26 cellular contexts compared by ENCODE assay signal in genomic region chrX:18906286-18906685, GRCh38.
"Had no signal": no experiment of that assay in that cellular context is flagged by ENCODE, and none has a peak within 500 bp of the region (broad histone marks: within the 10 kb centered on the region; RNA-seq: fewer than 3 reads in every experiment).

No MANE protein-coding gene starts in this region.

- H3K4me3 ChIP-seq: stomach, suprapubic skin, testis, thoracic aorta, thyroid gland, tibial artery, tibial nerve, transverse colon, upper lobe of left lung, upper lobe of right lung, uterus, vagina had no signal

- H3K4me1 ChIP-seq: stomach, suprapubic skin, testis, thyroid gland, tibial artery, tibial nerve, transverse colon, upper lobe of left lung, upper lobe of right lung, uterus, vagina had no signal

- H3K27me3 ChIP-seq: stomach, suprapubic skin, testis, thyroid gland, tibial artery, tibial nerve, transverse colon, upper lobe of left lung, upper lobe of right lung, uterus, vagina had no signal

- H3K36me3 ChIP-seq: thyroid gland, transverse colon, upper lobe of right lung, uterus had no signal

- DNase-seq: stimulated activated CD4-positive, alpha-beta T cell treated with anti-CD3 and anti-CD28 coated beads, Interleukin-2, amount 100 ng/mL, for 48 hours; stimulated activated CD4-positive, alpha-beta T cell treated with anti-CD3 and anti-CD28 coated beads, Interleukin-4, amount 100 ng/mL, for 1 hour; stimulated activated CD4-positive, alpha-beta T cell treated with anti-CD3 and anti-CD28 coated beads, Interleukin-4, amount 100 ng/mL, for 24 hours; stimulated activated CD4-positive, alpha-beta T cell treated with anti-CD3 and anti-CD28 coated beads, Interleukin-4, amount 100 ng/mL, for 4 hours; stimulated activated CD8-positive, alpha-beta memory T cell treated with anti-CD3 and anti-CD28 coated beads, Interleukin-4, amount 100 ng/mL, for 48 hours; stimulated activated naive B cell treated with anti-CD40 and anti-IgM and Interleukin-4, amounts not matched to agents 10 μg/mL and 1 μg/mL and 100 μg/mL, for 72 hours; stimulated activated naive CD4-positive, alpha-beta T cell; stimulated activated naive CD4-positive, alpha-beta T cell treated with Interleukin-2 at 50 U/mL for 16 hours; stimulated activated naive CD8-positive, alpha-beta T cell treated with anti-CD3 and anti-CD28 coated beads, Interleukin-15, amount 100 ng/mL, for 72 hours; stimulated activated naive CD8-positive, alpha-beta T cell treated with anti-CD3 and anti-CD28 coated beads, Interleukin-15, Interleukin-2, amounts not matched to agents 100 U/mL and 50 U/mL, for 24 hours; stomach; substantia nigra; testis; thyroid gland; tibial artery; transverse colon; trophoblast cell; upper lobe of left lung; upper lobe of right lung; uterus had no signal

- H3K9me3 ChIP-seq: stomach, suprapubic skin, testis, thoracic aorta, thyroid gland, tibial artery, tibial nerve, transverse colon, upper lobe of left lung, upper lobe of right lung, uterus, vagina had no signal

- ATAC-seq: stimulated activated effector memory CD8-positive, alpha-beta T cell treated with anti-CD3 and anti-CD28 coated beads, Interleukin-12 subunit alpha, Interleukin-12 subunit beta, amount 100 ng/mL, for 72 hours; stimulated activated memory B cell treated with anti-CD40 and anti-IgM and Interleukin-4, amounts not matched to agents 10 μg/mL and 1 μg/mL and 100 μg/mL, for 72 hours; stimulated activated naive B cell treated with anti-CD40 and anti-IgM and Interleukin-4, amounts not matched to agents 10 μg/mL and 1 μg/mL and 100 μg/mL, for 72 hours; stimulated activated naive CD8-positive, alpha-beta T cell treated with anti-CD3 and anti-CD28 coated beads, Interleukin-15, amount 100 ng/mL, for 72 hours; stimulated activated naive CD8-positive, alpha-beta T cell treated with anti-CD3 and anti-CD28 coated beads, Interleukin-15, Interleukin-2, amounts not matched to agents 100 U/mL and 50 U/mL, for 24 hours; upper lobe of right lung had no signal

- H3K27ac ChIP-seq: stomach, suprapubic skin, testis, thoracic aorta, thyroid gland, tibial artery, tibial nerve, transverse colon, upper lobe of left lung, upper lobe of right lung, uterus, vagina had no signal
